Comparison of ENCODE assay signal across 8 cellular contexts in genomic region chr16:4693956-4694663, GRCh38. TPM values are rescaled to one million over a fixed set of nuclear protein-coding genes. Genes with fewer than 3 reads are reported as not detected.
DNase-seq lines count a peak whose midpoint lies in the region; ATAC-seq and TF ChIP-seq lines count a peak whose summit lies in the region.

No MANE protein-coding gene starts in this region.

- H3K4me1 ChIP-seq in ascending aorta (peaks cover 15 to 32% of the 10 kb centered on the region in 2 donors), right cardiac atrium (ENCODE audit: control insufficient read depth, insufficient read depth, low read length) (peaks cover 7% of the 10 kb centered on the region), gastrocnemius medialis (peaks cover 15 to 19% of the 10 kb centered on the region in 2 donors)

- peak; percentile 15 to 18 for ATAC-seq in right cardiac atrium
- ATAC-seq in gastrocnemius medialis: peak; percentile 12 to 20

- H3K9me3 ChIP-seq in ascending aorta (no peaks in the 10 kb centered on the region), right cardiac atrium (ENCODE audit: control insufficient read depth, low read length) (no peaks in the 10 kb centered on the region), gastrocnemius medialis (no peaks in the 10 kb centered on the region)

- peaks cover 29 to 47% of the 10 kb centered on the region in 2 donors for H3K36me3 ChIP-seq in ascending aorta
- H3K36me3 ChIP-seq in gastrocnemius medialis: peaks cover 0 to 20% of the 10 kb centered on the region in 2 donors

- intact Hi-C loops in ascending aorta (cut with DNase I) (loop anchor here (1.0 to 5.0 kb wide), 3 partner anchors 40 to 77 kb away; partner anchors contain the start of genes ANKS3 and DNAAF8), right cardiac atrium (cut with DNase I) (loop anchor here in 1 of 4 donors (10.0 kb wide), 1 partner anchor 261 kb away; the partner anchor contains the start of gene SEC14L5), gastrocnemius medialis (cut with DNase I; ENCODE audit: low total_unique reads) (loop anchor here (1.0 to 2.0 kb wide), 3 partner anchors 41 to 263 kb away; partner anchors contain the start of genes ANKS3 and DNAAF8)

- H3K27me3 ChIP-seq in ascending aorta: no peaks in the 10 kb centered on the region
- H3K27me3 ChIP-seq in right cardiac atrium (ENCODE audit: control insufficient read depth, insufficient read depth): no peaks in the 10 kb centered on the region
- no peaks in the 10 kb centered on the region for H3K27me3 ChIP-seq in gastrocnemius medialis

- no peak for TF ChIP-seq POLR2A in gastrocnemius medialis (IDR thresholded peaks at IDR 0.05)

- TF ChIP-seq CTCF in ascending aorta (IDR thresholded peaks at IDR 0.05) (no peak), gastrocnemius medialis (IDR thresholded peaks at IDR 0.05 in 4 of 5, conservative IDR thresholded peaks at IDR 0.05 in 1 of 5) (no peak)

- H3K4me3 ChIP-seq in ascending aorta (peak overlapping the region; percentile 85 to 93), right cardiac atrium (ENCODE audit: low read length) (peak overlapping the region; percentile 65), gastrocnemius medialis (peak overlapping the region; percentile 68 to 90 (median 82))

- H3K27ac ChIP-seq in ascending aorta: peak overlapping the region; percentile 74 to 83
- H3K27ac ChIP-seq in right cardiac atrium (ENCODE audit: low read length): peak overlapping the region; percentile 36
- peak overlapping the region; percentile 66 to 89 (median 82) for H3K27ac ChIP-seq in gastrocnemius medialis

- WGBS in right cardiac atrium: 1% methylated on average over 55 of the region's 55 CpGs

- in situ Hi-C loops in gastrocnemius medialis (cut with MboI; ENCODE audit: low sequenced_read_pairs in 4 of 4): no loop called here

- DNase-seq in COLO829 (ENCODE audit: low spot score): peak; percentile 30
- DNase-seq in HCEC 1CT: peak; percentile 32
- DNase-seq in RPMI7951 (ENCODE audit: low read depth): peak; percentile 43
- DNase-seq in ascending aorta (ENCODE audit: low spot score in 2 of 2): peak in 1 of 2 donors; percentile 75
- DNase-seq in right cardiac atrium: peak; percentile 48 to 84 (median 84)
- no peak for DNase-seq in gastrocnemius medialis
- no peak for DNase-seq in SHP77 (lab: John Stamatoyannopoulos, UW)
- no peak for DNase-seq in COR-L47 (lab: John Stamatoyannopoulos, UW)

RNA-seq across cellular contexts. Expression of gene NUDT16L1, which starts 0.7 kb away (rescaled TPM):
- 28.7 and 45.3 TPM in 2 replicates for total RNA-seq in RPMI7951 (2014; rRNA removed; shearing (Covaris generic))
- total RNA-seq in ascending aorta: 77.3 TPM
- total RNA-seq in right cardiac atrium: 10 to 100 TPM; 30.5 to 55.2 (median 42.5) TPM
- 62.3 TPM for polyA plus RNA-seq in right cardiac atrium
- 10 to 100 TPM in 1 of 4 donors, 1 to 10 TPM in 3; 7.4 to 10.2 (median 8.8) TPM for total RNA-seq in gastrocnemius medialis

RNA-seq across cellular contexts. Expression of gene ANKS3, which starts 40.0 kb away (rescaled TPM):
- total RNA-seq in RPMI7951 (2014; rRNA removed; shearing (Covaris generic)): 8.9 and 10.6 TPM in 2 replicates
- total RNA-seq in ascending aorta (55.9 TPM), right cardiac atrium (10 to 100 TPM in 3 of 4 donors, 1 to 10 TPM in 1; 8.9 to 13.5 (median 11.4) TPM), gastrocnemius medialis (10 to 100 TPM in 1 of 4 donors, 1 to 10 TPM in 3; 6.7 to 16.6 (median 9.0) TPM)
- polyA plus RNA-seq in right cardiac atrium: 11.0 TPM

RNA-seq across cellular contexts. Expression of gene DNAAF8, which starts 40.2 kb away (rescaled TPM):
- total RNA-seq in RPMI7951 (2014; rRNA removed; shearing (Covaris generic)): 0.36 and 0.49 TPM in 2 replicates
- not detected for total RNA-seq in ascending aorta
- total RNA-seq in right cardiac atrium: under 1 TPM in 3 of 4 donors, not detected in 1; 0.28 to 0.49 (median 0.38) TPM
- polyA plus RNA-seq in right cardiac atrium: 1.3 TPM
- total RNA-seq in gastrocnemius medialis: 1 to 10 TPM in 2 of 4 donors, under 1 TPM in 2; 0.44 to 1.2 (median 0.91) TPM

Comparison
In these comparisons a context has a peak if more than half of its experiments do, and no peak if none do; other contexts are left out.
1. DNase-seq: peak in COLO829 (single experiment), HCEC 1CT (single experiment), RPMI7951 (single experiment) and right cardiac atrium (3 of 3); none in gastrocnemius medialis (0 of 2), SHP77 (0 of 2) and COR-L47 (single experiment).
2. Peak in every context shown above with its lines, with median percentiles within 50 percentile points of each other: H3K27ac ChIP-seq and H3K4me3 ChIP-seq.